18 cellular contexts compared by ENCODE assay signal in genomic region chr7:650339-651031, GRCh38.
DNase-seq lines count a peak whose midpoint lies in the region; ATAC-seq and TF ChIP-seq lines count a peak whose summit lies in the region.
"Had no signal": no experiment of that assay in that cellular context is flagged by ENCODE, and none has a peak within 500 bp of the region (broad histone marks: within the 10 kb centered on the region; RNA-seq: fewer than 3 reads in every experiment).

No MANE protein-coding gene starts in this region.

- H3K27me3 ChIP-seq in MG63 (no peaks in the 10 kb centered on the region), gastroesophageal sphincter (no peaks in the 10 kb centered on the region), testis (no peaks in the 10 kb centered on the region)
- H3K27me3 ChIP-seq: ascending aorta, foreskin keratinocyte, pancreas had no signal

- H3K27ac ChIP-seq in gastroesophageal sphincter (peak overlapping the region in 1 of 4 donors; percentile 8), testis (no peak overlapping the region)
- H3K27ac ChIP-seq: ascending aorta, foreskin keratinocyte, GM23248, pancreas had no signal

- ATAC-seq in gastroesophageal sphincter (peak; percentile 65), HG02870 (IDR thresholded peaks at IDR 0.05; ENCODE audit: unreplicated experiment) (no peak)
- ATAC-seq: activated CD4-positive, alpha-beta T cell treated with anti-CD3 and anti-CD28 coated beads for 36 hours; foreskin keratinocyte; K562; pancreas; T-cell had no signal

- DNase-seq in MG63 (peak; percentile 24), kidney tubule cell (ENCODE audit: low spot score) (peak; percentile 74), testis (peak; percentile 87), NCI-H345 treated with DMSO at 0.1 percent for 48 hours (lab: John Stamatoyannopoulos, UW; ENCODE audit: unreplicated experiment) (no peak), NCI-H187 treated with DMSO at 0.1 percent for 48 hours (lab: John Stamatoyannopoulos, UW) (no peak)
- DNase-seq: effector CD4-positive, alpha-beta T cell; foreskin keratinocyte; GM23248; MM.1S; NCI-H1417 treated with DMSO at 0.1 percent for 48 hours; SIG-M5 had no signal

- no peak for TF ChIP-seq CTCF in gastroesophageal sphincter (IDR thresholded peaks at IDR 0.05)
- no peak for TF ChIP-seq CTCF in testis (IDR thresholded peaks at IDR 0.05)

- H3K4me1 ChIP-seq in gastroesophageal sphincter (peaks cover 0 to 11% (median 0%) of the 10 kb centered on the region in 3 donors), testis (no peaks in the 10 kb centered on the region)
- H3K4me1 ChIP-seq: ascending aorta, foreskin keratinocyte, pancreas had no signal

- no peak for TF ChIP-seq EP300 in gastroesophageal sphincter (IDR thresholded peaks at IDR 0.05)

- intact Hi-C loops in testis (cut with DNase I; ENCODE audit: low total_unique reads): no loop called here

- H3K4me3 ChIP-seq in MG63 (no peak overlapping the region), gastroesophageal sphincter (no peak overlapping the region), testis (no peak overlapping the region)
- H3K4me3 ChIP-seq: GM23248, K562, pancreas had no signal

- H3K9me3 ChIP-seq in MG63: no peaks in the 10 kb centered on the region; the same call in 1 of the 2 replicates
- no peaks in the 10 kb centered on the region for H3K9me3 ChIP-seq in gastroesophageal sphincter
- no peaks in the 10 kb centered on the region for H3K9me3 ChIP-seq in testis
- H3K9me3 ChIP-seq: ascending aorta, pancreas had no signal

- H3K36me3 ChIP-seq in MG63 (no peaks in the 10 kb centered on the region), gastroesophageal sphincter (no peaks in the 10 kb centered on the region), testis (ENCODE audit: low read depth, missing control alignments) (no peaks in the 10 kb centered on the region)
- H3K36me3 ChIP-seq: ascending aorta, pancreas had no signal

- WGBS in gastroesophageal sphincter (ENCODE audit: low coverage in 1 of 2), 2 donors: 87 to 100% methylated on average over 2 to 3 of the region's 22 CpGs
- 75 to 83% methylated on average over 9 to 17 of the region's 22 CpGs for WGBS in testis, 2 donors

- no peak for TF ChIP-seq POLR2A in gastroesophageal sphincter (IDR thresholded peaks at IDR 0.05)
- TF ChIP-seq POLR2A in testis (IDR thresholded peaks at IDR 0.05): no peak

Comparison
In these comparisons a context has a peak if more than half of its experiments do, and no peak if none do; other contexts are left out.
1. DNase-seq: peak in MG63 (single experiment), kidney tubule cell (single experiment) and testis (single experiment); none in NCI-H345 treated with DMSO at 0.1 percent for 48 hours (single experiment) and NCI-H187 treated with DMSO at 0.1 percent for 48 hours (single experiment).